26 cellular contexts compared by ENCODE assay signal in the genomic region with DNA sequence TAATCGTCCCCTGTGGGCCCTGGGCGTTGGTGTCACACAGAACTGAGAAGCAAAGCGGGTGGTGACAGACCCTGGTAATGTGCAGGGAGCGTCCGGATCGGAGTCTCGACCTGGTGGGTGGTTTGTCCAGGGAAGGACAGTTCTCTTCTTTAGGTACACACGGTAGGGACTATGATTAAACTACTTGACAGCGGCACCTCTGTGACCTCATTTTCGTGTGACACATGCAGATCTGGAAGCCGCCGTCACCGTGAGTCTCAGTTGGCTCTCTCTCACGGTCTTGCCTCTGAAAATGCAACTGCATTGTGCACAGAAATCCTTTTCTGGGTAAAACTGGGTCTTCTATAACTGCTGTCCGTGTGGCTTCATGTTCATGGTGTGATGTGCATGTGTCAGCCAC.
"Had no signal": no experiment of that assay in that cellular context is flagged by ENCODE, and none has a peak within 500 bp of the region (broad histone marks: within the 10 kb centered on the region; RNA-seq: fewer than 3 reads in every experiment).

No MANE protein-coding gene starts in this region.

- DNase-seq: cortex of kidney; effector memory CD8-positive, alpha-beta T cell; erythroblast; esophagus squamous epithelium; foreskin melanocyte; hypothalamus; immature natural killer cell; islet precursor cell; kidney glomerular epithelial cell; left colon; left ventricle myocardium superior; lower lobe of right lung; naive thymus-derived CD8-positive, alpha-beta T cell; pancreas; psoas muscle; right cardiac atrium; sigmoid colon; stimulated activated CD4-positive, alpha-beta T cell treated with anti-CD3 and anti-CD28 coated beads, Interleukin-4, amount 100 ng/mL, for 4 hours; stimulated activated naive CD8-positive, alpha-beta T cell treated with anti-CD3 and anti-CD28 coated beads, Interleukin-15, Interleukin-2, amounts not matched to agents 100 U/mL and 50 U/mL, for 24 hours; substantia nigra; testis; tibial artery had no signal

- H3K4me3 Mint-ChIP-seq: effector memory CD8-positive, alpha-beta T cell; immature natural killer cell; naive thymus-derived CD8-positive, alpha-beta T cell; stimulated activated memory B cell treated with anti-CD40 and anti-IgM and Interleukin-4, amounts not matched to agents 10 μg/mL and 1 μg/mL and 100 μg/mL, for 72 hours; type B pancreatic cell had no signal

- H3K27ac ChIP-seq: esophagus squamous epithelium, lower lobe of right lung, neutrophil, pancreas, sigmoid colon, testis, tibial artery had no signal

- H3K9me3 Mint-ChIP-seq: effector memory CD8-positive, alpha-beta T cell; immature natural killer cell; stimulated activated memory B cell treated with anti-CD40 and anti-IgM and Interleukin-4, amounts not matched to agents 10 μg/mL and 1 μg/mL and 100 μg/mL, for 72 hours; type B pancreatic cell had no signal

- H3K4me1 ChIP-seq: pancreas, testis had no signal

- H3K4me3 ChIP-seq: esophagus squamous epithelium, lower lobe of right lung, pancreas, psoas muscle, sigmoid colon, testis, tibial artery had no signal

- ATAC-seq: effector memory CD8-positive, alpha-beta T cell; left colon; left ventricle myocardium superior; lower lobe of right lung; naive thymus-derived CD8-positive, alpha-beta T cell; pancreas; psoas muscle; right cardiac atrium; stimulated activated memory B cell treated with anti-CD40 and anti-IgM and Interleukin-4, amounts not matched to agents 10 μg/mL and 1 μg/mL and 100 μg/mL, for 72 hours; stimulated activated naive CD8-positive, alpha-beta T cell treated with anti-CD3 and anti-CD28 coated beads, Interleukin-15, Interleukin-2, amounts not matched to agents 100 U/mL and 50 U/mL, for 24 hours had no signal

- H3K9me3 ChIP-seq: esophagus squamous epithelium, lower lobe of right lung, neutrophil, pancreas, psoas muscle, sigmoid colon, testis, tibial artery had no signal

- H3K27me3 ChIP-seq: esophagus squamous epithelium, neutrophil, pancreas, sigmoid colon, testis, tibial artery had no signal

- H3K27me3 Mint-ChIP-seq: effector memory CD8-positive, alpha-beta T cell; naive thymus-derived CD8-positive, alpha-beta T cell; stimulated activated memory B cell treated with anti-CD40 and anti-IgM and Interleukin-4, amounts not matched to agents 10 μg/mL and 1 μg/mL and 100 μg/mL, for 72 hours; type B pancreatic cell had no signal

- FAIRE-seq: endometrium, pancreas had no signal

- H3K27ac Mint-ChIP-seq: effector memory CD8-positive, alpha-beta T cell; stimulated activated memory B cell treated with anti-CD40 and anti-IgM and Interleukin-4, amounts not matched to agents 10 μg/mL and 1 μg/mL and 100 μg/mL, for 72 hours; type B pancreatic cell had no signal
